10 cellular contexts compared by ENCODE assay signal in genomic region chr20:2871111-2871465, GRCh38. TPM values are rescaled to one million over a fixed set of nuclear protein-coding genes. Genes with fewer than 3 reads are reported as not detected.
A peak's percentile ranks its signal among the peaks of the same experiment; 100 is the strongest.
DNase-seq lines count a peak whose midpoint lies in the region; ATAC-seq and TF ChIP-seq lines count a peak whose summit lies in the region.
"Had no signal": no experiment of that assay in that cellular context is flagged by ENCODE, and none has a peak within 500 bp of the region (broad histone marks: within the 10 kb centered on the region; RNA-seq: fewer than 3 reads in every experiment).

No MANE protein-coding gene starts in this region.

- CTCF ChIA-PET in activated CD4-positive, alpha-beta T cell treated with anti-CD3 and anti-CD28 coated beads for 36 hours (lab: Charles Lee): interaction anchor here (0.6 to 1.2 kb wide), 3 partner anchors 115 to 343 kb away, joined by 3 read pairs; no protein-coding TSS in a partner anchor
- CTCF ChIA-PET in T-cell (lab: Charles Lee): interaction anchor here in 1 of 2 donors (0.5 kb wide), 1 partner anchor 796 kb away, joined by 3 read pairs; no protein-coding TSS in a partner anchor

- peak overlapping the region; percentile 63 for H3K27ac Mint-ChIP-seq in activated CD4-positive, alpha-beta T cell treated with anti-CD3 and anti-CD28 coated beads for 36 hours
- no peak overlapping the region for H3K27ac Mint-ChIP-seq in T-cell

- peaks cover 18% of the 10 kb centered on the region for H3K36me3 Mint-ChIP-seq in activated CD4-positive, alpha-beta T cell treated with anti-CD3 and anti-CD28 coated beads for 36 hours (ENCODE audit: low read depth)
- no peaks in the 10 kb centered on the region for H3K36me3 Mint-ChIP-seq in T-cell

- TF ChIP-seq CTCF in fibroblast of mammary gland (conservative IDR thresholded peaks at IDR 0.05; ENCODE audit: control insufficient read depth, insufficient read depth, low read depth, low read length) (no peak), coronary artery (IDR thresholded peaks at IDR 0.05) (no peak)

- peaks cover 45% of the 10 kb centered on the region for H3K4me1 Mint-ChIP-seq in activated CD4-positive, alpha-beta T cell treated with anti-CD3 and anti-CD28 coated beads for 36 hours
- peaks cover 46 to 57% (median 46%) of the 10 kb centered on the region in 3 donors for H3K4me1 Mint-ChIP-seq in T-cell

- DNase-seq in activated CD4-positive, alpha-beta T cell treated with anti-CD3 and anti-CD28 coated beads for 36 hours: no peak
- no peak for DNase-seq in activated CD4-positive, alpha-beta T cell treated with anti-CD3 and anti-CD28 coated beads, Interleukin-2, amount 50 U/mL, for 4 hours
- DNase-seq in T-cell (no peak), fibroblast of mammary gland (ENCODE audit: low read depth) (peak; percentile 62), coronary artery (ENCODE audit: low spot score) (no peak)
- DNase-seq: NCI-H226 had no signal

- no peak overlapping the region for H3K4me3 Mint-ChIP-seq in activated CD4-positive, alpha-beta T cell treated with anti-CD3 and anti-CD28 coated beads for 36 hours
- peak overlapping the region in 2 of 3 donors; percentile 35 to 95 for H3K4me3 Mint-ChIP-seq in T-cell

- no peaks in the 10 kb centered on the region for H3K9me3 Mint-ChIP-seq in activated CD4-positive, alpha-beta T cell treated with anti-CD3 and anti-CD28 coated beads for 36 hours (ENCODE audit: low read depth)
- no peaks in the 10 kb centered on the region for H3K9me3 Mint-ChIP-seq in T-cell

- no peak for ATAC-seq in activated CD4-positive, alpha-beta T cell treated with anti-CD3 and anti-CD28 coated beads for 36 hours
- ATAC-seq in T-cell (replicated peaks in 1 of 4) (no peak), GM21723 (IDR thresholded peaks at IDR 0.05; ENCODE audit: unreplicated experiment) (no peak), GM19395 (IDR thresholded peaks at IDR 0.05; ENCODE audit: unreplicated experiment) (no peak)

- H3K4me3 ChIP-seq in fibroblast of mammary gland (ENCODE audit: control insufficient read depth, low read depth, low read length): no peak overlapping the region
- no peak overlapping the region for H3K4me3 ChIP-seq in skin epidermis
- no peak overlapping the region for H3K4me3 ChIP-seq in coronary artery

- no peaks in the 10 kb centered on the region for H3K27me3 Mint-ChIP-seq in activated CD4-positive, alpha-beta T cell treated with anti-CD3 and anti-CD28 coated beads for 36 hours
- H3K27me3 Mint-ChIP-seq in T-cell: no peaks in the 10 kb centered on the region

- intact Hi-C loops in activated CD4-positive, alpha-beta T cell treated with anti-CD3 and anti-CD28 coated beads for 36 hours (cut with DNase I, micrococcal nuclease): loop anchor here in 1 of 2 experiments (5.0 kb wide), 3 partner anchors 119 to 896 kb away; partner anchors contain the start of genes ADISSP and DDRGK1

- peak overlapping the region in 12 of 21 experiments; percentile 0 to 96 (median 54) for H3K27ac ChIP-seq in skin epidermis
- peak overlapping the region in 1 of 2 donors; percentile 12 for H3K27ac ChIP-seq in coronary artery

- POLR2A ChIA-PET in activated CD4-positive, alpha-beta T cell treated with anti-CD3 and anti-CD28 coated beads for 36 hours (lab: Charles Lee): no interaction called here
- POLR2A ChIA-PET in T-cell (lab: Charles Lee): interaction anchor here in 1 of 2 donors (0.6 kb wide), 1 partner anchor 1031 kb away, joined by 9 read pairs; no protein-coding TSS in a partner anchor

RNA-seq across cellular contexts. Expression of gene PTPRA, which starts 2.2 kb away (rescaled TPM):
- 10 to 100 TPM; 58.5 to 86.3 TPM for total RNA-seq in activated CD4-positive, alpha-beta T cell treated with anti-CD3 and anti-CD28 coated beads for 36 hours
- total RNA-seq in T-cell: 10 to 100 TPM; 66.2 to 98.6 (median 71.5) TPM

RNA-seq across cellular contexts. Expression of gene VPS16, which starts 30.5 kb away (rescaled TPM):
- 10 to 100 TPM; 32.3 to 47.6 TPM for total RNA-seq in activated CD4-positive, alpha-beta T cell treated with anti-CD3 and anti-CD28 coated beads for 36 hours
- total RNA-seq in T-cell: 10 to 100 TPM; 44.5 to 72.2 (median 68.2) TPM

RNA-seq across cellular contexts. Expression of gene PCED1A, which starts 30.6 kb away (rescaled TPM):
- total RNA-seq in activated CD4-positive, alpha-beta T cell treated with anti-CD3 and anti-CD28 coated beads for 36 hours: 10 to 100 TPM; 29.4 to 35.3 TPM
- total RNA-seq in T-cell: 100 to 1,000 TPM in 2 of 5 donors, 10 to 100 TPM in 3; 65.1 to 111 (median 95.2) TPM

RNA-seq across cellular contexts. Expression of gene TMEM239, which starts 54.9 kb away (rescaled TPM):
- not detected for total RNA-seq in activated CD4-positive, alpha-beta T cell treated with anti-CD3 and anti-CD28 coated beads for 36 hours
- total RNA-seq in T-cell: not detected
- total RNA-seq: H1 had no signal

RNA-seq across cellular contexts. Expression of gene C20orf141, which starts 56.3 kb away (rescaled TPM):
- total RNA-seq in activated CD4-positive, alpha-beta T cell treated with anti-CD3 and anti-CD28 coated beads for 36 hours: not detected
- not detected for total RNA-seq in T-cell
- total RNA-seq: H1 had no signal
